Comparison of ENCODE assay signal across 1 cellular context in genomic region chr13:104571161-104571889, GRCh38.
TF ChIP-seq lines count a peak whose summit lies in the region.

No MANE protein-coding gene starts in this region.

TF ChIP-seq in GM23338, 12 proteins besides CTCF, POLR2A, EP300 and RAD21 (continued from another document):
- TF ChIP-seq REST (IDR thresholded peaks at IDR 0.05; ENCODE audit: unreplicated experiment) (no peak), JUNB (IDR thresholded peaks at IDR 0.05; ENCODE audit: unreplicated experiment) (no peak), NANOG (IDR thresholded peaks at IDR 0.05; ENCODE audit: borderline replicate concordance) (no peak), CREB1 (CRISPR knock-in tag; IDR thresholded peaks at IDR 0.05; ENCODE audit: low read depth) (no peak), POLR2AphosphoS5 (IDR thresholded peaks at IDR 0.05; ENCODE audit: low read depth) (no peak), EZH2 (IDR thresholded peaks at IDR 0.05; ENCODE audit: low read depth, unreplicated experiment) (no peak), ZNF114 (CRISPR knock-in tag; IDR thresholded peaks at IDR 0.05) (no peak)
